ENCODE assay signal across 9 cellular contexts in genomic region chr20:48523191-48523757, GRCh38.
DNase-seq lines count a peak whose midpoint lies in the region; ATAC-seq lines count a peak whose summit lies in the region.
"Had no signal": no experiment of that assay in that cellular context is flagged by ENCODE, and none has a peak within 500 bp of the region (broad histone marks: within the 10 kb centered on the region; RNA-seq: fewer than 3 reads in every experiment).

No MANE protein-coding gene starts in this region.

- H3K9me3 Mint-ChIP-seq in activated T-helper 1 cell treated with anti-CD3 and anti-CD28 coated beads, Interleukin-12 subunit alpha, Interleukin-12 subunit beta, Interleukin-2, Interleukin-4 antibody, amounts not matched to agents 30 ng/mL and 10 ng/mL and 1 ng/mL, durations not matched to agents 14 hours and 24 hours and 36 hours = no peaks in the 10 kb centered on the region
- peaks cover 2% of the 10 kb centered on the region for H3K9me3 Mint-ChIP-seq in stimulated activated memory B cell treated with anti-CD40 and anti-IgM and Interleukin-4, amounts not matched to agents 10 μg/mL and 1 μg/mL and 100 μg/mL, for 72 hours

- H3K4me3 Mint-ChIP-seq in activated T-helper 1 cell treated with anti-CD3 and anti-CD28 coated beads, Interleukin-12 subunit alpha, Interleukin-12 subunit beta, Interleukin-2, Interleukin-4 antibody, amounts not matched to agents 30 ng/mL and 10 ng/mL and 1 ng/mL, durations not matched to agents 14 hours and 24 hours and 36 hours = no peak overlapping the region
- no peak overlapping the region for H3K4me3 Mint-ChIP-seq in stimulated activated memory B cell treated with anti-CD40 and anti-IgM and Interleukin-4, amounts not matched to agents 10 μg/mL and 1 μg/mL and 100 μg/mL, for 72 hours

- no peak overlapping the region for H3K27ac Mint-ChIP-seq in activated T-helper 1 cell treated with anti-CD3 and anti-CD28 coated beads, Interleukin-12 subunit alpha, Interleukin-12 subunit beta, Interleukin-2, Interleukin-4 antibody, amounts not matched to agents 30 ng/mL and 10 ng/mL and 1 ng/mL, durations not matched to agents 14 hours and 24 hours and 36 hours
- no peak overlapping the region for H3K27ac Mint-ChIP-seq in stimulated activated memory B cell treated with anti-CD40 and anti-IgM and Interleukin-4, amounts not matched to agents 10 μg/mL and 1 μg/mL and 100 μg/mL, for 72 hours

- intact Hi-C loops in activated T-helper 1 cell treated with anti-CD3 and anti-CD28 coated beads, Interleukin-12 subunit alpha, Interleukin-12 subunit beta, Interleukin-2, Interleukin-4 antibody, amounts not matched to agents 30 ng/mL and 10 ng/mL and 1 ng/mL, durations not matched to agents 14 hours and 24 hours and 36 hours (cut with micrococcal nuclease) = no loop called here

- no peaks in the 10 kb centered on the region for H3K27me3 Mint-ChIP-seq in activated T-helper 1 cell treated with anti-CD3 and anti-CD28 coated beads, Interleukin-12 subunit alpha, Interleukin-12 subunit beta, Interleukin-2, Interleukin-4 antibody, amounts not matched to agents 30 ng/mL and 10 ng/mL and 1 ng/mL, durations not matched to agents 14 hours and 24 hours and 36 hours (ENCODE audit: insufficient read depth)
- H3K27me3 Mint-ChIP-seq in stimulated activated memory B cell treated with anti-CD40 and anti-IgM and Interleukin-4, amounts not matched to agents 10 μg/mL and 1 μg/mL and 100 μg/mL, for 72 hours = peaks cover 46% of the 10 kb centered on the region

- no peaks in the 10 kb centered on the region for H3K36me3 Mint-ChIP-seq in activated T-helper 1 cell treated with anti-CD3 and anti-CD28 coated beads, Interleukin-12 subunit alpha, Interleukin-12 subunit beta, Interleukin-2, Interleukin-4 antibody, amounts not matched to agents 30 ng/mL and 10 ng/mL and 1 ng/mL, durations not matched to agents 14 hours and 24 hours and 36 hours (ENCODE audit: low read depth)
- H3K36me3 Mint-ChIP-seq in stimulated activated memory B cell treated with anti-CD40 and anti-IgM and Interleukin-4, amounts not matched to agents 10 μg/mL and 1 μg/mL and 100 μg/mL, for 72 hours = no peaks in the 10 kb centered on the region
- H3K36me3 Mint-ChIP-seq: brain had no signal

- H3K4me1 Mint-ChIP-seq in activated T-helper 1 cell treated with anti-CD3 and anti-CD28 coated beads, Interleukin-12 subunit alpha, Interleukin-12 subunit beta, Interleukin-2, Interleukin-4 antibody, amounts not matched to agents 30 ng/mL and 10 ng/mL and 1 ng/mL, durations not matched to agents 14 hours and 24 hours and 36 hours (ENCODE audit: low read depth) = no peaks in the 10 kb centered on the region
- H3K4me1 Mint-ChIP-seq in stimulated activated memory B cell treated with anti-CD40 and anti-IgM and Interleukin-4, amounts not matched to agents 10 μg/mL and 1 μg/mL and 100 μg/mL, for 72 hours = no peaks in the 10 kb centered on the region

- DNase-seq in COLO829 (ENCODE audit: low spot score) (peak; percentile 82), HS-5 (ENCODE audit: low read depth) (peak; percentile 49), iris pigment epithelial cell (ENCODE audit: low read depth) (peak; percentile 67)
- peak; percentile 5 for DNase-seq in activated T-helper 1 cell treated with anti-CD3 and anti-CD28 coated beads, Interleukin-12 subunit alpha, Interleukin-12 subunit beta, Interleukin-2, Interleukin-4 antibody, amounts not matched to agents 30 ng/mL and 10 ng/mL and 1 ng/mL, durations not matched to agents 14 hours and 24 hours and 36 hours (ENCODE audit: low spot score)

- ATAC-seq in HG03460 (IDR thresholded peaks at IDR 0.05; ENCODE audit: unreplicated experiment) (no peak), GM18867 (IDR thresholded peaks at IDR 0.05; ENCODE audit: unreplicated experiment) (no peak)
- ATAC-seq in stimulated activated memory B cell treated with anti-CD40 and anti-IgM and Interleukin-4, amounts not matched to agents 10 μg/mL and 1 μg/mL and 100 μg/mL, for 72 hours = no peak
- ATAC-seq in activated CD4-positive, CD25-positive, alpha-beta regulatory T cell treated with anti-CD3 and anti-CD28 coated beads, Interleukin-2, amount 50 U/mL, for 24 hours = no peak

Comparison
In these comparisons a context has a peak if more than half of its experiments do, and no peak if none do; other contexts are left out.
1. DNase-seq: peak in every context shown above with its lines; median percentile 82 in COLO829; 67 in iris pigment epithelial cell; 49 in HS-5; 5 in activated T-helper 1 cell treated with anti-CD3 and anti-CD28 coated beads, Interleukin-12 subunit alpha, Interleukin-12 subunit beta, Interleukin-2, Interleukin-4 antibody, amounts not matched to agents 30 ng/mL and 10 ng/mL and 1 ng/mL, durations not matched to agents 14 hours and 24 hours and 36 hours.